In the genomic region with DNA sequence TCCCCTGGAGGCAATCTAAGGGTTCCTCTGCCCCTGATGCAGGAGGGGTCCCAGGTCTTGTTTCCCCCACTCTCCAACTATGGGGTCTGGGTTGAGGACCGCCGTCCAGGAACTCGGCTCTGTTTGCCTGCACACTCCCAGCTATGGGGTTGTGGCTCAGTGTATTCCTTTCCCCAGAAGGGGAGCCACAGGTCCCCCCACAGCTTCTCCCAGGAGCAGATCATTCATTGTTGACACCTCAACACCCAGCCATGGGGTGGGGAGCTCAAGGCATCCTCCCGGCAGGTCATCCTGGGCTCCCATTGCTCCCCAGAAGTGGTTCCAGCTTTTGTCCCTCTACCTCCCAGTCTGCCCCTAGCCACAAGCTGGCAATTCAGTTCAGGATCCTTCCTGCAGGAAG, we compare ENCODE assay signal across 8 cellular contexts. TPM values are rescaled to one million over a fixed set of nuclear protein-coding genes. Genes with fewer than 3 reads are reported as not detected.
DNase-seq lines count a peak whose midpoint lies in the region; ATAC-seq and TF ChIP-seq lines count a peak whose summit lies in the region.

No MANE protein-coding gene starts in this region.

- H3K36me3 ChIP-seq in body of pancreas (replicated peaks in 1 of 2; ENCODE audit: insufficient read depth in 1 of 2, low read depth in 2 of 2) (no peaks in the 10 kb centered on the region), right lobe of liver (no peaks in the 10 kb centered on the region), thoracic aorta (peaks cover 2% of the 10 kb centered on the region)

- WGBS in body of pancreas, 2 donors = 29 to 36% methylated on average over 3 to 4 of the region's 4 CpGs
- WGBS in right lobe of liver (ENCODE audit: insufficient coverage, low coverage, low lambda C conversion rate, missing lambda C conversion rate) = 90% methylated on average over 2 of the region's 4 CpGs

- DNase-seq in activated CD4-positive, alpha-beta T cell treated with anti-CD3 and anti-CD28 coated beads, Interleukin-2, amount 10 ng/mL, durations not matched to agents 7 days and 5 days = no peak
- DNase-seq in activated CD4-positive, alpha-beta T cell treated with anti-CD3 and anti-CD28 coated beads, Interleukin-2, amount 50 U/mL, for 48 hours = no peak
- DNase-seq in body of pancreas = no peak
- no peak for DNase-seq in right lobe of liver
- DNase-seq in thoracic aorta (ENCODE audit: low spot score) = no peak
- DNase-seq in LoVo (ENCODE audit: low spot score) = no peak

- TF ChIP-seq POLR2A in body of pancreas (IDR thresholded peaks at IDR 0.05) (no peak), right lobe of liver (IDR thresholded peaks at IDR 0.05) (no peak)

- peaks cover 25% of the 10 kb centered on the region for H3K27me3 Mint-ChIP-seq in activated CD4-positive, alpha-beta T cell treated with anti-CD3 and anti-CD28 coated beads, Interleukin-2, amount 10 ng/mL, durations not matched to agents 7 days and 5 days

- peak overlapping the region in 3 of 4 donors; percentile 63 to 76 (median 69) for H3K27ac ChIP-seq in body of pancreas
- peak overlapping the region in 1 of 3 donors; percentile 57 for H3K27ac ChIP-seq in right lobe of liver
- peak overlapping the region; percentile 66 to 85 for H3K27ac ChIP-seq in thoracic aorta

- peaks cover 11% of the 10 kb centered on the region for H3K4me1 Mint-ChIP-seq in activated CD4-positive, alpha-beta T cell treated with anti-CD3 and anti-CD28 coated beads, Interleukin-2, amount 10 ng/mL, durations not matched to agents 7 days and 5 days

- H3K27me3 ChIP-seq in body of pancreas = no peaks in the 10 kb centered on the region
- no peaks in the 10 kb centered on the region for H3K27me3 ChIP-seq in right lobe of liver
- H3K27me3 ChIP-seq in thoracic aorta (replicated peaks; ENCODE audit: insufficient read depth) = no peaks in the 10 kb centered on the region

- H3K4me3 ChIP-seq in body of pancreas (peak overlapping the region; percentile 20 to 67), right lobe of liver (peak overlapping the region; percentile 54 to 60 (median 60)), thoracic aorta (peak overlapping the region; percentile 85)

- no peak overlapping the region for H3K27ac Mint-ChIP-seq in activated CD4-positive, alpha-beta T cell treated with anti-CD3 and anti-CD28 coated beads, Interleukin-2, amount 10 ng/mL, durations not matched to agents 7 days and 5 days

- no peaks in the 10 kb centered on the region for H3K36me3 Mint-ChIP-seq in activated CD4-positive, alpha-beta T cell treated with anti-CD3 and anti-CD28 coated beads, Interleukin-2, amount 10 ng/mL, durations not matched to agents 7 days and 5 days (ENCODE audit: low read depth)

- H3K4me1 ChIP-seq in body of pancreas = peaks cover 19% of the 10 kb centered on the region
- H3K4me1 ChIP-seq in right lobe of liver = peaks cover 0 to 31% (median 7%) of the 10 kb centered on the region in 4 donors
- H3K4me1 ChIP-seq in thoracic aorta (ENCODE audit: control insufficient read depth in 1 of 2, low read depth in 2 of 2) = peaks cover 8 to 61% of the 10 kb centered on the region in 2 donors

- CTCF ChIA-PET in activated CD4-positive, alpha-beta T cell treated with anti-CD3 and anti-CD28 coated beads, Interleukin-2, amount 10 ng/mL, durations not matched to agents 7 days and 5 days (lab: Charles Lee) = interaction anchor here (0.6 kb wide), 1 partner anchor 415 kb away, joined by 3 read pairs; no protein-coding TSS in a partner anchor

- no peaks in the 10 kb centered on the region for H3K9me3 Mint-ChIP-seq in activated CD4-positive, alpha-beta T cell treated with anti-CD3 and anti-CD28 coated beads, Interleukin-2, amount 10 ng/mL, durations not matched to agents 7 days and 5 days

- TF ChIP-seq CTCF in body of pancreas (IDR thresholded peaks at IDR 0.05) = no peak
- no peak for TF ChIP-seq CTCF in right lobe of liver (IDR thresholded peaks at IDR 0.05)
- TF ChIP-seq CTCF in thoracic aorta (IDR thresholded peaks at IDR 0.05) = no peak

- peak overlapping the region; percentile 64 for H3K4me3 Mint-ChIP-seq in activated CD4-positive, alpha-beta T cell treated with anti-CD3 and anti-CD28 coated beads, Interleukin-2, amount 10 ng/mL, durations not matched to agents 7 days and 5 days

- POLR2A ChIA-PET in activated CD4-positive, alpha-beta T cell treated with anti-CD3 and anti-CD28 coated beads, Interleukin-2, amount 10 ng/mL, durations not matched to agents 7 days and 5 days (lab: Charles Lee) = no interaction called here

- intact Hi-C loops in body of pancreas (cut with DNase I) = no loop called here
- intact Hi-C loops in right lobe of liver (cut with DNase I) = no loop called here

- no peak for ATAC-seq in body of pancreas
- ATAC-seq in right lobe of liver = no peak
- no peak for ATAC-seq in thoracic aorta (ENCODE audit: insufficient number of reproducible peaks, low FRiP score, low read depth)
- no peak for ATAC-seq in GM19023 (IDR thresholded peaks at IDR 0.05; ENCODE audit: unreplicated experiment)
- ATAC-seq in HG02938 (IDR thresholded peaks at IDR 0.05; ENCODE audit: unreplicated experiment) = no peak

- H3K9me3 ChIP-seq in body of pancreas = no peaks in the 10 kb centered on the region
- no peaks in the 10 kb centered on the region for H3K9me3 ChIP-seq in right lobe of liver
- H3K9me3 ChIP-seq in thoracic aorta = no peaks in the 10 kb centered on the region

RNA-seq across cellular contexts. Expression of a gene that starts 1.0 kb away (rescaled TPM):
- total RNA-seq in activated CD4-positive, alpha-beta T cell treated with anti-CD3 and anti-CD28 coated beads, Interleukin-2, amount 10 ng/mL, durations not matched to agents 7 days and 5 days = 1 to 10 TPM; 6.5 to 6.7 TPM
- 10 to 100 TPM; 40.2 to 93.6 TPM for total RNA-seq in body of pancreas
- 10 to 100 TPM; 15.3 to 35.1 (median 24.8) TPM for total RNA-seq in right lobe of liver
- total RNA-seq in thoracic aorta = 10 to 100 TPM; 44.5 to 88.9 TPM

RNA-seq across cellular contexts. Expression of a gene that starts 5.5 kb away (rescaled TPM):
- total RNA-seq in activated CD4-positive, alpha-beta T cell treated with anti-CD3 and anti-CD28 coated beads, Interleukin-2, amount 10 ng/mL, durations not matched to agents 7 days and 5 days = 10 to 100 TPM; 13.2 to 14.8 TPM
- total RNA-seq in body of pancreas = 10 to 100 TPM; 10.6 to 11.9 TPM
- 10 to 100 TPM in 5 of 6 experiments, 1 to 10 TPM in 1; 9.8 to 25.2 (median 17.7) TPM for total RNA-seq in right lobe of liver
- 10 to 100 TPM; 19.6 to 34.8 TPM for total RNA-seq in thoracic aorta

RNA-seq across cellular contexts. Expression of a gene that starts 18.6 kb away (rescaled TPM):
- total RNA-seq in activated CD4-positive, alpha-beta T cell treated with anti-CD3 and anti-CD28 coated beads, Interleukin-2, amount 10 ng/mL, durations not matched to agents 7 days and 5 days = 100 to 1,000 TPM; 117 to 126 TPM
- 10 to 100 TPM; 43.8 to 52.1 TPM for total RNA-seq in body of pancreas
- total RNA-seq in right lobe of liver = 10 to 100 TPM; 38.7 to 61.8 (median 46.5) TPM
- 100 to 1,000 TPM; 128 to 143 TPM for total RNA-seq in thoracic aorta

RNA-seq across cellular contexts. Expression of a gene that starts 28.0 kb away (rescaled TPM):
- total RNA-seq in activated CD4-positive, alpha-beta T cell treated with anti-CD3 and anti-CD28 coated beads, Interleukin-2, amount 10 ng/mL, durations not matched to agents 7 days and 5 days = under 1 TPM; 0.46 to 0.67 TPM
- total RNA-seq in body of pancreas = 1 to 10 TPM; 3.9 to 7.6 TPM
- 10 to 100 TPM in 2 of 6 experiments, 1 to 10 TPM in 4; 4.8 to 14.3 (median 9.4) TPM for total RNA-seq in right lobe of liver
- under 1 TPM in 1 of 2 donors, not detected in 1; 0.63 TPM for total RNA-seq in thoracic aorta
